ENCODE assay signal across 26 cellular contexts in the genomic region with DNA sequence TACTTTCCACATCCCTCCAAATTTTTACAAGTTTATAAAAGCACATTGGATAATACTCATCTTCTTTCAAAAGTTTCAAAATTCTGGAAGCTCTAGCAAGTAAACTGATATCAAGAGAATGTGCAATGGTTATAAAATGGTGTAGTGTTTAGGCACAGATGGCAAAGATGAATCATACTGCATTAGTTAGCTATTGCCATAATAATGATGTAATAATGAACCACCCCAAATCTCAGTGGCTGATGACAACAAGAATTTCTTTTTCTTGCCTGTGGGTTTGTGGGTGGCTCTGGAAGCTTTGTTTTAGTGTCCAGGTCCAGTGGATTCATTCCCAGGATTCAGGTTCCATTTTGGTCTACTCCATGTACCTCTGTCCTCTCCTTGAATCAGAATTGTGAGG.
"Had no signal": no experiment of that assay in that cellular context is flagged by ENCODE, and none has a peak within 500 bp of the region (broad histone marks: within the 10 kb centered on the region; RNA-seq: fewer than 3 reads in every experiment).

No MANE protein-coding gene starts in this region.

- H3K27me3 Mint-ChIP-seq: activated CD4-positive, alpha-beta memory T cell treated with anti-CD3 and anti-CD28 coated beads for 36 hours; dendritic cell treated with granulocyte-macrophage colony-stimulating factor and Interleukin-4, amounts not matched to agents 40 ng/mL and 50 ng/mL, for 4 days; naive B cell; stimulated activated naive CD8-positive, alpha-beta T cell treated with anti-CD3 and anti-CD28 coated beads, Interleukin-15, amount 100 ng/mL, for 72 hours had no signal

- H3K36me3 ChIP-seq: adrenal gland, cardiac muscle cell, left ventricle myocardium inferior, suprapubic skin, transverse colon, vagina had no signal

- H3K4me1 Mint-ChIP-seq: naive B cell; neural crest cell; stimulated activated naive CD8-positive, alpha-beta T cell treated with anti-CD3 and anti-CD28 coated beads, Interleukin-15, amount 100 ng/mL, for 72 hours had no signal

- H3K27ac ChIP-seq: adrenal gland, cardiac muscle cell, left ventricle myocardium inferior, suprapubic skin, transverse colon, vagina had no signal

- H3K27me3 ChIP-seq: adrenal gland, cardiac muscle cell, suprapubic skin, transverse colon, vagina had no signal

- H3K4me3 ChIP-seq: adrenal gland, cardiac muscle cell, left ventricle myocardium inferior, suprapubic skin, transverse colon, vagina had no signal

- H3K36me3 Mint-ChIP-seq: activated CD4-positive, alpha-beta memory T cell treated with anti-CD3 and anti-CD28 coated beads for 36 hours; activated naive CD4-positive, alpha-beta T cell treated with anti-CD3 and anti-CD28 coated beads, Interleukin-2, amount 50 U/mL, for 72 hours; naive B cell; WTC11 had no signal

- H3K4me1 ChIP-seq: adrenal gland, transverse colon had no signal

- H3K4me3 Mint-ChIP-seq: activated CD4-positive, alpha-beta memory T cell treated with anti-CD3 and anti-CD28 coated beads for 36 hours; activated T-helper 1 cell treated with anti-CD3 and anti-CD28 coated beads, Interleukin-12 subunit alpha, Interleukin-12 subunit beta, Interleukin-2, Interleukin-4 antibody, amounts not matched to agents 30 ng/mL and 10 ng/mL and 1 ng/mL, durations not matched to agents 14 hours and 24 hours and 36 hours; dendritic cell treated with granulocyte-macrophage colony-stimulating factor and Interleukin-4, amounts not matched to agents 40 ng/mL and 50 ng/mL, for 4 days; naive B cell; neural crest cell; stimulated activated naive CD8-positive, alpha-beta T cell treated with anti-CD3 and anti-CD28 coated beads, Interleukin-15, amount 100 ng/mL, for 72 hours; WTC11 had no signal

- H3K9me3 ChIP-seq: adrenal gland, left ventricle myocardium inferior, suprapubic skin, transverse colon, vagina had no signal

- H3K9me3 Mint-ChIP-seq: activated CD4-positive, alpha-beta memory T cell treated with anti-CD3 and anti-CD28 coated beads for 36 hours; activated T-helper 1 cell treated with anti-CD3 and anti-CD28 coated beads, Interleukin-12 subunit alpha, Interleukin-12 subunit beta, Interleukin-2, Interleukin-4 antibody, amounts not matched to agents 30 ng/mL and 10 ng/mL and 1 ng/mL, durations not matched to agents 14 hours and 24 hours and 36 hours; dendritic cell treated with granulocyte-macrophage colony-stimulating factor and Interleukin-4, amounts not matched to agents 40 ng/mL and 50 ng/mL, for 4 days; neural crest cell; stimulated activated naive CD8-positive, alpha-beta T cell treated with anti-CD3 and anti-CD28 coated beads, Interleukin-15, amount 100 ng/mL, for 72 hours; WTC11 had no signal

- DNase-seq: activated CD4-positive, alpha-beta memory T cell treated with anti-CD3 and anti-CD28 coated beads for 36 hours; activated CD4-positive, alpha-beta T cell treated with anti-CD3 and anti-CD28 coated beads for 4 hours; activated gamma-delta T cell treated with Interleukin-2 at 50 U/mL for 16 hours; activated T-cell treated with anti-CD3 and anti-CD28 coated beads for 4 hours; adrenal gland; effector memory CD4-positive, alpha-beta T cell; foreskin melanocyte; head of caudate nucleus; kidney; left ventricle myocardium inferior; naive B cell; right cardiac atrium; small intestine; stimulated activated CD4-positive, alpha-beta T cell treated with anti-CD3 and anti-CD28 coated beads, Interleukin-15, amount 100 ng/mL, for 24 hours; stimulated activated CD4-positive, alpha-beta T cell treated with anti-CD3 and anti-CD28 coated beads, Interleukin-2, amount 100 ng/mL, for 48 hours; stimulated activated naive CD8-positive, alpha-beta T cell treated with anti-CD3 and anti-CD28 coated beads, Interleukin-15, amount 100 ng/mL, for 72 hours; T-helper 2 cell; transverse colon had no signal

- H3K27ac Mint-ChIP-seq: activated CD4-positive, alpha-beta memory T cell treated with anti-CD3 and anti-CD28 coated beads for 36 hours; activated naive CD4-positive, alpha-beta T cell treated with anti-CD3 and anti-CD28 coated beads, Interleukin-2, amount 50 U/mL, for 72 hours; activated T-helper 1 cell treated with anti-CD3 and anti-CD28 coated beads, Interleukin-12 subunit alpha, Interleukin-12 subunit beta, Interleukin-2, Interleukin-4 antibody, amounts not matched to agents 30 ng/mL and 10 ng/mL and 1 ng/mL, durations not matched to agents 14 hours and 24 hours and 36 hours; dendritic cell treated with granulocyte-macrophage colony-stimulating factor and Interleukin-4, amounts not matched to agents 40 ng/mL and 50 ng/mL, for 4 days; naive B cell; stimulated activated naive CD8-positive, alpha-beta T cell treated with anti-CD3 and anti-CD28 coated beads, Interleukin-15, amount 100 ng/mL, for 72 hours; WTC11 had no signal

- ATAC-seq: activated naive CD4-positive, alpha-beta T cell treated with anti-CD3 and anti-CD28 coated beads, Interleukin-2, amount 50 U/mL, for 72 hours; right cardiac atrium; stimulated activated naive CD8-positive, alpha-beta T cell treated with anti-CD3 and anti-CD28 coated beads, Interleukin-15, amount 100 ng/mL, for 72 hours; WTC11 had no signal
